Comparison of ENCODE assay signal across 20 cellular contexts in the genomic region with DNA sequence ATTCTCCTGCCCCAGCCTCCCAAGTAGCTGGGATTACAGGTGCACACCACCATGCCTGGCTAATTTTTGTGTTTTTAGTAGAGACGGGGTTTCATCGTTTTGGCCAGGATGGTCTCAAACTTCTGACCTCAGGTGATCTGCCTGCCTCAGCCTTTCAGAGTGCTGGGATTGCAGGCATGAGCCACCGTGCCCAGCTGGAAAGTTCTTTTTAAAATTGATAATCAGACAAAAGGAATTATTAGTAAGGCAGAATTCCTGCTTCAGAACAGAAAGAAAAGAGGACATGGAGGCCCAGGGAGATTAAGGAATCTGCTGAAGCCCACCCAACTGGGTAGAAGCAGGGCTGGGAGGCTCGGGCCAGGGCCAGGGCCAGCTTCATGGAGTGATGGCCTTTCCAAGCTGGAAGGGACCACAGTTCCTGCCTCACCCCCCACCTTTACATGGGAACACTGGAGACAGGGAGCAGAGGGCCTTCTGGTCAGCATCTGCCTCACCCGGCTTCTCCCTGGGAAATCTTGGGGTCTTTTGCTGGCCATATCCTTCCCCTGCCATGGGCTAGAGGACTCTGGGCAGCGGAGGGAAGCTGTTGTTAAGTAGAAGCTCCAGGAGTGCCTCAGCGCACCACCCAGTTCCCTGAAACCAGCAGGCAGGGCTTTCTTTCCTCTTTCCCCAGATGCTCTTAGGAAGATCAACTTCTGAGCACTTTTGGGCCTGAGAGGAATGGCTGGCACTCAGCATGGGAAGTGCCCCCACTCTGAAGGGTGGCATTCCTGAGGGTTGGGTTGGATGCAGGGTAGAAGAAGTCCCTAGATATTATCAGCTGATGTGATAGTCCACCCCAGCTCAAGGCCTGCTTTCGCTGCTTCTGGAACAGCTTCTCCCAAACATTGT.
DNase-seq lines count a peak whose midpoint lies in the region; ATAC-seq and TF ChIP-seq lines count a peak whose summit lies in the region.
"Had no signal": no experiment of that assay in that cellular context is flagged by ENCODE, and none has a peak within 500 bp of the region (broad histone marks: within the 10 kb centered on the region; RNA-seq: fewer than 3 reads in every experiment).

No MANE protein-coding gene starts in this region.

- no CpG with 5 or more reads among the region's 8 CpGs for WGBS in H9 (ENCODE audit: extremely low coverage, insufficient read length, low lambda C conversion rate)

- no peak overlapping the region for H2BK120ac ChIP-seq in H9 (ENCODE audit: low read depth, low read length, poor library complexity, severe bottlenecking)

- TF ChIP-seq CTCF in GM23338 (conservative IDR thresholded peaks at IDR 0.05; ENCODE audit: low read depth in 2 of 2) = no peak
- no peak for TF ChIP-seq CTCF in H9 (conservative IDR thresholded peaks at IDR 0.05)

- H4K20me1 ChIP-seq in GM23338 (replicated peaks; ENCODE audit: insufficient read depth) = no peaks in the 10 kb centered on the region
- H4K20me1 ChIP-seq in H9 (ENCODE audit: control insufficient read depth, insufficient read depth, insufficient read length) = no peaks in the 10 kb centered on the region

- H4K8ac ChIP-seq in H9 (replicated peaks; ENCODE audit: insufficient read length, low read depth, low read length) = no peak overlapping the region

- H2BK5ac ChIP-seq in H9 (ENCODE audit: insufficient read length, low read length) = no peak overlapping the region

- peaks cover 43% of the 10 kb centered on the region for H3K36me3 Mint-ChIP-seq in CD4-positive, CD25-positive, alpha-beta regulatory T cell
- no peaks in the 10 kb centered on the region for H3K36me3 Mint-ChIP-seq in GM23338 (ENCODE audit: low read depth)
- no peaks in the 10 kb centered on the region; a peak in 2 of 7 replicates for H3K36me3 Mint-ChIP-seq in H9 (ENCODE audit: insufficient read depth in 1 of 3, low read depth in 3 of 3)

- H3K79me1 ChIP-seq in H9 (ENCODE audit: insufficient read depth, low read depth, low read length, poor library complexity, severe bottlenecking) = no peaks in the 10 kb centered on the region

- no peak overlapping the region for H2BK12ac ChIP-seq in H9 (ENCODE audit: insufficient read length, low read depth, low read length)

- no peak overlapping the region for H3K9ac ChIP-seq in H9 (ENCODE audit: extremely low read depth, insufficient read length, low read length)

- no peak overlapping the region for H2AK5ac ChIP-seq in H9 (ENCODE audit: insufficient read length, low read length)

- no peak overlapping the region for H3K14ac ChIP-seq in H9 (ENCODE audit: insufficient read depth, low read length)

- H4K5ac ChIP-seq in H9 (ENCODE audit: insufficient read length, low read depth, low read length) = no peak overlapping the region

- H3K9me3 ChIP-seq in CD4-positive, CD25-positive, alpha-beta regulatory T cell (ENCODE audit: control insufficient read depth in 2 of 2, low read length in 2 of 2) = no peaks in the 10 kb centered on the region
- no peaks in the 10 kb centered on the region for H3K9me3 ChIP-seq in H9 (ENCODE audit: control insufficient read depth, low read depth, low read length)

- no peaks in the 10 kb centered on the region for H3K9me3 Mint-ChIP-seq in CD4-positive, CD25-positive, alpha-beta regulatory T cell
- no peaks in the 10 kb centered on the region for H3K9me3 Mint-ChIP-seq in GM23338
- no peaks in the 10 kb centered on the region for H3K9me3 Mint-ChIP-seq in H9
- H3K9me3 Mint-ChIP-seq: activated CD4-positive, alpha-beta T cell treated with anti-CD3 and anti-CD28 coated beads, Interleukin-2, amount 10 ng/mL, durations not matched to agents 24 days and 14 days; CD8-positive, alpha-beta T cell; nephron had no signal

- H3K4me2 ChIP-seq in GM23338 (no peak overlapping the region), H9 (ENCODE audit: insufficient read depth, insufficient read length, low read length) (no peak overlapping the region)

- ATAC-seq in CD4-positive, CD25-positive, alpha-beta regulatory T cell (ENCODE audit: low read depth in 2 of 2) = no peak
- ATAC-seq in GM23338 = no peak
- no peak for ATAC-seq in sciatic nerve
- ATAC-seq in GM21825 (IDR thresholded peaks at IDR 0.05; ENCODE audit: unreplicated experiment) = no peak
- ATAC-seq in HG02571 (IDR thresholded peaks at IDR 0.05; ENCODE audit: unreplicated experiment) = no peak
- ATAC-seq: CD8-positive, alpha-beta T cell; foreskin keratinocyte; HCT116 had no signal

- peaks cover 7 to 12% (median 10%) of the 10 kb centered on the region in 4 donors for H3K4me1 Mint-ChIP-seq in CD4-positive, CD25-positive, alpha-beta regulatory T cell
- peaks cover 11% of the 10 kb centered on the region for H3K4me1 Mint-ChIP-seq in GM23338
- peaks cover 7 to 17% of the 10 kb centered on the region in 2 experiments for H3K4me1 Mint-ChIP-seq in H9

- no peak overlapping the region for H2BK15ac ChIP-seq in H9 (ENCODE audit: low read depth, low read length)

- no peaks in the 10 kb centered on the region for H3K4me1 ChIP-seq in CD4-positive, CD25-positive, alpha-beta regulatory T cell (ENCODE audit: control insufficient read depth, insufficient read depth, low read length, poor library complexity, severe bottlenecking)
- H3K4me1 ChIP-seq in GM23338 (ENCODE audit: insufficient read depth) = no peaks in the 10 kb centered on the region
- H3K4me1 ChIP-seq in H9 (ENCODE audit: insufficient read depth, low read length) = peaks cover 3% of the 10 kb centered on the region; the same call in 1 of the 2 replicates
- H3K4me1 ChIP-seq: foreskin keratinocyte had no signal

- no peaks in the 10 kb centered on the region for H3K27me3 ChIP-seq in CD4-positive, CD25-positive, alpha-beta regulatory T cell (ENCODE audit: control insufficient read depth, insufficient read depth, low read length)
- H3K27me3 ChIP-seq in GM23338 (ENCODE audit: insufficient read depth) (no peaks in the 10 kb centered on the region), H9 (ENCODE audit: insufficient read depth, low read length) (no peaks in the 10 kb centered on the region)

- no peak overlapping the region for H4K91ac ChIP-seq in H9 (ENCODE audit: insufficient read length, low read depth, low read length)

- H3K27me3 Mint-ChIP-seq in CD4-positive, CD25-positive, alpha-beta regulatory T cell = no peaks in the 10 kb centered on the region
- H3K27me3 Mint-ChIP-seq in GM23338 (ENCODE audit: insufficient read depth, low read depth, poor library complexity) (peaks cover 2% of the 10 kb centered on the region), H9 (ENCODE audit: low read depth) (no peaks in the 10 kb centered on the region; the same call in 1 of the 2 replicates)
- H3K27me3 Mint-ChIP-seq: activated CD4-positive, alpha-beta T cell treated with anti-CD3 and anti-CD28 coated beads, Interleukin-2, amount 10 ng/mL, durations not matched to agents 24 days and 14 days had no signal

- H3K23me2 ChIP-seq in H9 (ENCODE audit: insufficient read length, low read depth, low read length, poor library complexity, severe bottlenecking) = no peaks in the 10 kb centered on the region

- H2BK20ac ChIP-seq in H9 (ENCODE audit: low read depth, low read length, poor library complexity, severe bottlenecking) = no peak overlapping the region

- H3K27ac Mint-ChIP-seq in CD4-positive, CD25-positive, alpha-beta regulatory T cell = peak overlapping the region in 2 of 3 donors; percentile 52 to 72
- H3K27ac Mint-ChIP-seq in GM23338 (no peak overlapping the region), H9 (no peak overlapping the region; a peak in 1 of 7 replicates)
- H3K27ac Mint-ChIP-seq: activated CD4-positive, alpha-beta T cell treated with anti-CD3 and anti-CD28 coated beads, Interleukin-2, amount 10 ng/mL, durations not matched to agents 24 days and 14 days; CD8-positive, alpha-beta T cell had no signal

- no peak overlapping the region for H3T11ph ChIP-seq in H9 (ENCODE audit: low read length)

- no peak overlapping the region for H3K4me3 Mint-ChIP-seq in CD4-positive, CD25-positive, alpha-beta regulatory T cell
- H3K4me3 Mint-ChIP-seq in GM23338 (no peak overlapping the region), H9 (no peak overlapping the region)
- H3K4me3 Mint-ChIP-seq: activated CD4-positive, alpha-beta T cell treated with anti-CD3 and anti-CD28 coated beads, Interleukin-2, amount 10 ng/mL, durations not matched to agents 24 days and 14 days; CD8-positive, alpha-beta T cell; nephron had no signal

- H3K27ac ChIP-seq in CD4-positive, CD25-positive, alpha-beta regulatory T cell (ENCODE audit: insufficient read depth, low read length, poor library complexity, severe bottlenecking) = no peak overlapping the region
- no peak overlapping the region for H3K27ac ChIP-seq in GM23338 (ENCODE audit: low read depth)
- no peak overlapping the region for H3K27ac ChIP-seq in H9 (ENCODE audit: insufficient read length, low read depth, low read length)
- H3K27ac ChIP-seq: foreskin keratinocyte, VCaP had no signal

- peaks cover 67% of the 10 kb centered on the region for H3K36me3 ChIP-seq in CD4-positive, CD25-positive, alpha-beta regulatory T cell (ENCODE audit: control insufficient read depth, insufficient read depth, low read length)
- no peaks in the 10 kb centered on the region for H3K36me3 ChIP-seq in GM23338 (ENCODE audit: insufficient read depth)

- H3K56ac ChIP-seq in H9 (ENCODE audit: insufficient read length, low read depth, low read length) = no peak overlapping the region

- H2AFZ ChIP-seq in GM23338 = no peak overlapping the region
- no peak overlapping the region for H2AFZ ChIP-seq in H9 (ENCODE audit: low read length)

- H3K18ac ChIP-seq in H9 (ENCODE audit: insufficient read length, low read depth, low read length) = no peak overlapping the region

- H3K4me3 ChIP-seq in CD4-positive, CD25-positive, alpha-beta regulatory T cell (ENCODE audit: low read depth, low read length) = no peak overlapping the region
- H3K4me3 ChIP-seq in GM23338 = no peak overlapping the region

- no peaks in the 10 kb centered on the region for H3K9me2 ChIP-seq in GM23338 (ENCODE audit: insufficient read depth)

- H3K79me2 ChIP-seq in GM23338 (replicated peaks; ENCODE audit: insufficient read depth) = no peaks in the 10 kb centered on the region
- H3K79me2 ChIP-seq in H9 (ENCODE audit: insufficient read depth, low read length) = no peaks in the 10 kb centered on the region

- no peak overlapping the region for H3K23ac ChIP-seq in H9 (ENCODE audit: insufficient read length, low read depth, low read length)

- no peaks in the 10 kb centered on the region for H3F3A ChIP-seq in GM23338 (replicated peaks; ENCODE audit: low read depth)

- intact Hi-C loops in sciatic nerve (cut with DNase I) = no loop called here

- no peak overlapping the region for H3K4ac ChIP-seq in H9 (ENCODE audit: low read depth, low read length)

- DNase-seq in CD4-positive, CD25-positive, alpha-beta regulatory T cell = no peak
- DNase-seq in GM23338 (ENCODE audit: low spot score) (peak; percentile 20), islet precursor cell (peak; percentile 50), sciatic nerve (ENCODE audit: low spot score) (peak; percentile 42), H9 (no peak)
- DNase-seq: activated CD4-positive, alpha-beta T cell treated with anti-CD3 and anti-CD28 coated beads, Interleukin-2, amount 10 ng/mL, durations not matched to agents 24 days and 14 days; CD8-positive, alpha-beta T cell; DMS53; foreskin keratinocyte; hypothalamus; KBM-7; mammary epithelial cell; MM.1S; NCI-H1436 treated with DMSO at 0.1 percent for 48 hours; NCI-H524 had no signal

TF ChIP-seq in GM23338, 12 proteins besides CTCF, POLR2A, EP300 and RAD21 (continues in another document):
- TF ChIP-seq ZNF114 (CRISPR knock-in tag; IDR thresholded peaks at IDR 0.05) (no peak), STAT1 (IDR thresholded peaks at IDR 0.05; ENCODE audit: unreplicated experiment) (no peak)

Comparison
In these comparisons a context has a peak if more than half of its experiments do, and no peak if none do; other contexts are left out.
1. DNase-seq: peak in GM23338 (single experiment), islet precursor cell (single experiment) and sciatic nerve (single experiment); none in CD4-positive, CD25-positive, alpha-beta regulatory T cell (0 of 3) and H9 (single experiment).
2. H3K27ac Mint-ChIP-seq: peak in CD4-positive, CD25-positive, alpha-beta regulatory T cell (2 of 3); none in GM23338 (single experiment) and H9 (0 of 3).